16 cellular contexts compared by ENCODE assay signal in genomic region chr1:20614130-20614579, GRCh38. TPM values are rescaled to one million over a fixed set of nuclear protein-coding genes. Genes with fewer than 3 reads are reported as not detected.
DNase-seq lines count a peak whose midpoint lies in the region; ATAC-seq and TF ChIP-seq lines count a peak whose summit lies in the region.
"Had no signal": no experiment of that assay in that cellular context is flagged by ENCODE, and none has a peak within 500 bp of the region (broad histone marks: within the 10 kb centered on the region; RNA-seq: fewer than 3 reads in every experiment).

No MANE protein-coding gene starts in this region.

- no peak overlapping the region for H3K23ac ChIP-seq in trophoblast cell (ENCODE audit: low read length)

- H4K8ac ChIP-seq in trophoblast cell (ENCODE audit: low read depth, low read length), result no peak overlapping the region

- ATAC-seq in RWPE2 (ENCODE audit: low read depth), result no peak
- no peak for ATAC-seq in GM19463 (IDR thresholded peaks at IDR 0.05; ENCODE audit: unreplicated experiment)
- ATAC-seq: T-cell had no signal

- H3K4ac ChIP-seq in trophoblast cell (ENCODE audit: low read depth, low read length), result no peak overlapping the region

- H3K4me2 ChIP-seq in trophoblast cell (ENCODE audit: low read length), result no peak overlapping the region

- no peak overlapping the region for H2BK5ac ChIP-seq in trophoblast cell (ENCODE audit: low read depth, low read length, poor library complexity)

- peaks cover 23% of the 10 kb centered on the region for H3K4me1 ChIP-seq in RWPE2 (ENCODE audit: insufficient read depth, poor library complexity, severe bottlenecking)
- peaks cover 0 to 4% of the 10 kb centered on the region in 2 donors for H3K4me1 ChIP-seq in esophagus (ENCODE audit: control insufficient read depth in 2 of 2, insufficient read depth in 2 of 2, low read length in 1 of 2)
- H3K4me1 ChIP-seq in trophoblast cell (ENCODE audit: control insufficient read depth in 1 of 2, insufficient read depth in 2 of 2, low read length in 2 of 2), result peaks cover 10 to 11% of the 10 kb centered on the region in 2 experiments
- H3K4me1 ChIP-seq in uterus, result no peaks in the 10 kb centered on the region
- H3K4me1 ChIP-seq: upper lobe of right lung had no signal

- H2BK12ac ChIP-seq in trophoblast cell (ENCODE audit: low read length), result no peak overlapping the region

- no peak overlapping the region for H3K9ac ChIP-seq in trophoblast cell (ENCODE audit: low read length)

- H4K12ac ChIP-seq in trophoblast cell (ENCODE audit: low read depth, low read length), result no peak overlapping the region

- no peak for TF ChIP-seq CTCF in C4-2B (conservative IDR thresholded peaks at IDR 0.05)
- TF ChIP-seq CTCF in RWPE2 (IDR thresholded peaks at IDR 0.05; ENCODE audit: poor library complexity, severe bottlenecking), result no peak
- no peak for TF ChIP-seq CTCF in uterus (IDR thresholded peaks at IDR 0.05)

- H3K18ac ChIP-seq in trophoblast cell (ENCODE audit: low read length), result no peak overlapping the region

- 57 to 61% methylated on average over 3 of the region's 3 CpGs for WGBS in esophagus, 2 donors
- WGBS in trophoblast cell (ENCODE audit: extremely low coverage, insufficient coverage, insufficient read length), result no CpG with 5 or more reads among the region's 3 CpGs

- no peak overlapping the region for H3K14ac ChIP-seq in trophoblast cell (ENCODE audit: low read length)

- no peaks in the 10 kb centered on the region for H3K9me3 ChIP-seq in RWPE2 (ENCODE audit: severe bottlenecking)
- H3K9me3 ChIP-seq in esophagus (ENCODE audit: control insufficient read depth in 2 of 2, insufficient read depth in 1 of 2, low read depth in 1 of 2, low read length in 1 of 2), result no peaks in the 10 kb centered on the region
- H3K9me3 ChIP-seq in trophoblast cell (ENCODE audit: insufficient read depth, low read depth, low read length), result no peaks in the 10 kb centered on the region
- H3K9me3 ChIP-seq in uterus, result no peaks in the 10 kb centered on the region
- H3K9me3 ChIP-seq: ascending aorta, upper lobe of right lung had no signal

- H2AFZ ChIP-seq in trophoblast cell (ENCODE audit: insufficient read depth, low read length, poor library complexity), result no peak overlapping the region

- intact Hi-C loops in uterus (cut with DNase I; ENCODE audit: low total_unique reads), result no loop called here

- no peak for TF ChIP-seq POLR2A in uterus (IDR thresholded peaks at IDR 0.05)

- DNase-seq in RWPE2 (ENCODE audit: low spot score) (no peak), trophoblast cell (no peak), NCI-H2029 (lab: John Stamatoyannopoulos, UW) (no peak), DMS 273 treated with DMSO at 0.1 percent for 48 hours (lab: John Stamatoyannopoulos, UW) (no peak), uterus (no peak)
- DNase-seq: activated CD4-positive, alpha-beta T cell treated with anti-CD3 and anti-CD28 coated beads for 48 hours; AML-193; effector CD4-positive, alpha-beta T cell; NCI-H187 treated with DMSO at 0.1 percent for 48 hours; stimulated activated CD4-positive, alpha-beta T cell treated with anti-CD3 and anti-CD28 coated beads, Interleukin-15, amount 100 ng/mL, for 24 hours; T-cell; upper lobe of right lung had no signal

- H3K4me3 ChIP-seq in RWPE2 (ENCODE audit: severe bottlenecking), result no peak overlapping the region
- H3K4me3 ChIP-seq in esophagus (ENCODE audit: low read depth in 1 of 2, low read length in 2 of 2), result no peak overlapping the region
- H3K4me3 ChIP-seq in trophoblast cell (ENCODE audit: low read depth, low read length), result no peak overlapping the region
- no peak overlapping the region for H3K4me3 ChIP-seq in uterus
- H3K4me3 ChIP-seq: ascending aorta, upper lobe of right lung had no signal

- H3K79me1 ChIP-seq in trophoblast cell (ENCODE audit: low read length), result peaks cover 2% of the 10 kb centered on the region

- H3K79me2 ChIP-seq in trophoblast cell (ENCODE audit: control insufficient read depth, insufficient read depth, low read length, poor library complexity), result no peaks in the 10 kb centered on the region

- H3K27ac ChIP-seq in C4-2B, result 0 out of 2 replicates have a peak overlapping the region, but pooled peaks have one; percentile 15
- peak overlapping the region; percentile 91 for H3K27ac ChIP-seq in RWPE2 (ENCODE audit: poor library complexity, severe bottlenecking)
- H3K27ac ChIP-seq in esophagus (ENCODE audit: low read depth in 2 of 2, low read length in 1 of 2), result peak overlapping the region; percentile 91 to 93
- H3K27ac ChIP-seq in trophoblast cell (ENCODE audit: low read depth, low read length), result peak overlapping the region; percentile 28
- peak overlapping the region in 1 of 2 donors; percentile 24 for H3K27ac ChIP-seq in uterus
- H3K27ac ChIP-seq: upper lobe of right lung had no signal

- H2AK5ac ChIP-seq in trophoblast cell (ENCODE audit: low read length), result no peak overlapping the region

- H3K27me3 ChIP-seq in RWPE2 (ENCODE audit: insufficient read depth, poor library complexity, severe bottlenecking) (no peaks in the 10 kb centered on the region), esophagus (ENCODE audit: control insufficient read depth in 1 of 2, insufficient read depth in 2 of 2, low read length in 2 of 2) (no peaks in the 10 kb centered on the region), trophoblast cell (ENCODE audit: insufficient read depth, low read length) (no peaks in the 10 kb centered on the region), uterus (no peaks in the 10 kb centered on the region)
- H3K27me3 ChIP-seq: ascending aorta, upper lobe of right lung had no signal

- H3K36me3 ChIP-seq in RWPE2 (ENCODE audit: low read depth) (peaks cover 16% of the 10 kb centered on the region), esophagus (ENCODE audit: control insufficient read depth in 2 of 2, insufficient read depth in 2 of 2, low read length in 1 of 2) (no peaks in the 10 kb centered on the region), trophoblast cell (ENCODE audit: control insufficient read depth in 1 of 2, insufficient read depth in 2 of 2, low read length in 2 of 2) (no peaks in the 10 kb centered on the region), uterus (no peaks in the 10 kb centered on the region)
- H3K36me3 ChIP-seq: ascending aorta, upper lobe of right lung had no signal

- H4K91ac ChIP-seq in trophoblast cell (ENCODE audit: low read depth, low read length), result no peak overlapping the region

- H2BK120ac ChIP-seq in trophoblast cell (ENCODE audit: insufficient read depth, low read length, poor library complexity), result no peak overlapping the region

RNA-seq across cellular contexts. Expression of gene PINK1, which starts 19.1 kb away (rescaled TPM):
- polyA plus RNA-seq in esophagus, result 10 to 100 TPM; 52.0 to 61.2 TPM
- 21.6 and 21.9 TPM in 2 replicates for polyA plus RNA-seq in trophoblast cell (2013)
- total RNA-seq in uterus, result 10 to 100 TPM; 55.6 to 67.4 (median 62.8) TPM

RNA-seq across cellular contexts. Expression of gene CDA, which starts 25.3 kb away (rescaled TPM):
- polyA plus RNA-seq in esophagus, result 100 to 1,000 TPM; 107 to 110 TPM
- polyA plus RNA-seq in trophoblast cell (2013), result 0.16 and 0.21 TPM in 2 replicates
- 10 to 100 TPM in 1 of 4 donors, 1 to 10 TPM in 3; 2.3 to 12.2 (median 5.0) TPM for total RNA-seq in uterus

RNA-seq across cellular contexts. Expression of gene DDOST, which starts 47.0 kb away (rescaled TPM):
- 100 to 1,000 TPM in 1 of 2 donors, 10 to 100 TPM in 1; 73.2 to 126 TPM for polyA plus RNA-seq in esophagus
- 241 and 250 TPM in 2 replicates for polyA plus RNA-seq in trophoblast cell (2013)
- total RNA-seq in uterus, result 100 to 1,000 TPM; 101 to 236 (median 123) TPM
